In the genomic region with DNA sequence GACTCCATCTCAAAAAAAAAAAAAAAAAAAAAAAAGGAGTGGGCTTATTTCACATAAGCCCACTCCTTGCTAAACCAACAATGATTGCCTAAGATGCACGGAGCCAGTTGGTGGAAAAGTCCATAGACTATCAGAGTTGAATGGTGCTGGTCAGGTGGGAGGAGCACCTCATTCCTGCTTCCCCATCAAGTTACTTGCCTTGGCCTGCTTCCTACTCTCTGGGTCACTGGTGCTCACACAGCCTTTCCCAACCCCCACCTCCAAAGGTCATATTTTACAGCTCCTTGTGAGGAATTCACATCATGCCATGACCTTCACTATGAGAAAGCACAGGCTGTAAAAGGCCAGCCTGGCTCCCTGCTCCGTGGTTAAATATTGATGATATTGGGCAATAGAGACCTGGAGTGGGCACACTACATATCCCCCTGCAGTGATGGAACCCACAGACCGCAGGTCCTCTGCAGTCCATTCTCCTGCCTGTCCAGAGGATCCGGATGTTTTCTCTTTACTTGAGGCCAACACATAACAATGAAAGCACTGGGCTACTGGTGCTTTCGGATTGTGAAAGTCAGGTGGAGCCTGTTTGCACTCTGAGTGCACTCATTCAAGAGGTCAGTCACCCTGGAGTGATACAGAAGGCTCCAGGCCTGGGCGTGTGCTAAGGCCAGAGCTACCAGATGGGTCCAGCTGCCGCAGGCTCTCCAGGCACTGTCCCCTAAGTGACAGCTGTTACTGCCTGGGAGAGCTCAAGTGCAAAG, we compare ENCODE assay signal across 1 cellular context.
TF ChIP-seq lines count a peak whose summit lies in the region.

A gene (plus strand): TSS at position 664 of the 758 bp plus-strand sequence. CDS start 4,618 bp downstream, outside the sequence.

TF ChIP-seq in HepG2, 621 proteins besides CTCF, POLR2A, EP300 and RAD21 (continued from another document and continues in another):
- TF ChIP-seq, protein P1, sequence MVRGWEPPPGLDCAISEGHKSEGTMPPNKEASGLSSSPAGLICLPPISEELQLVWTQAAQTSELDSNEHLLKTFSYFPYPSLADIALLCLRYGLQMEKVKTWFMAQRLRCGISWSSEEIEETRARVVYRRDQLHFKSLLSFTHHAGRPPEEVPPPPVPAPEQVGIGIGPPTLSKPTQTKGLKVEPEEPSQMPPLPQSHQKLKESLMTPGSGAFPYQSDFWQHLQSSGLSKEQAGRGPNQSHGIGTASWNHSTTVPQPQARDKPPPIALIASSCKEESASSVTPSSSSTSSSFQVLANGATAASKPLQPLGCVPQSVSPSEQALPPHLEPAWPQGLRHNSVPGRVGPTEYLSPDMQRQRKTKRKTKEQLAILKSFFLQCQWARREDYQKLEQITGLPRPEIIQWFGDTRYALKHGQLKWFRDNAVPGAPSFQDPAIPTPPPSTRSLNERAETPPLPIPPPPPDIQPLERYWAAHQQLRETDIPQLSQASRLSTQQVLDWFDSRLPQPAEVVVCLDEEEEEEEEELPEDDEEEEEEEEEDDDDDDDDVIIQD (CRISPR knock-in tag; IDR thresholded peaks at IDR 0.05; ENCODE audit: low read depth) = peak; percentile 78
- 0 out of 2 replicates have a peak, but pooled peaks have one; percentile 39 for TF ChIP-seq ZNF329 (CRISPR knock-in tag; IDR thresholded peaks at IDR 0.05; ENCODE audit: low read depth)
- TF ChIP-seq, protein P2, sequence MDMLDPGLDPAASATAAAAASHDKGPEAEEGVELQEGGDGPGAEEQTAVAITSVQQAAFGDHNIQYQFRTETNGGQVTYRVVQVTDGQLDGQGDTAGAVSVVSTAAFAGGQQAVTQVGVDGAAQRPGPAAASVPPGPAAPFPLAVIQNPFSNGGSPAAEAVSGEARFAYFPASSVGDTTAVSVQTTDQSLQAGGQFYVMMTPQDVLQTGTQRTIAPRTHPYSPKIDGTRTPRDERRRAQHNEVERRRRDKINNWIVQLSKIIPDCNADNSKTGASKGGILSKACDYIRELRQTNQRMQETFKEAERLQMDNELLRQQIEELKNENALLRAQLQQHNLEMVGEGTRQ (IDR thresholded peaks at IDR 0.05; ENCODE audit: low read depth, low read length) = peak; percentile 42; the same call in 1 of the 2 replicates
- TF ChIP-seq, protein P2 (CRISPR knock-in tag; IDR thresholded peaks at IDR 0.05; ENCODE audit: borderline replicate concordance) = no peak
- TF ChIP-seq, protein P3, sequence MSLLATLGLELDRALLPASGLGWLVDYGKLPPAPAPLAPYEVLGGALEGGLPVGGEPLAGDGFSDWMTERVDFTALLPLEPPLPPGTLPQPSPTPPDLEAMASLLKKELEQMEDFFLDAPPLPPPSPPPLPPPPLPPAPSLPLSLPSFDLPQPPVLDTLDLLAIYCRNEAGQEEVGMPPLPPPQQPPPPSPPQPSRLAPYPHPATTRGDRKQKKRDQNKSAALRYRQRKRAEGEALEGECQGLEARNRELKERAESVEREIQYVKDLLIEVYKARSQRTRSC (CRISPR knock-in tag; IDR thresholded peaks at IDR 0.05; ENCODE audit: low read depth) = 0 out of 2 replicates have a peak, but pooled peaks have one; percentile 82
- TF ChIP-seq, protein P4, sequence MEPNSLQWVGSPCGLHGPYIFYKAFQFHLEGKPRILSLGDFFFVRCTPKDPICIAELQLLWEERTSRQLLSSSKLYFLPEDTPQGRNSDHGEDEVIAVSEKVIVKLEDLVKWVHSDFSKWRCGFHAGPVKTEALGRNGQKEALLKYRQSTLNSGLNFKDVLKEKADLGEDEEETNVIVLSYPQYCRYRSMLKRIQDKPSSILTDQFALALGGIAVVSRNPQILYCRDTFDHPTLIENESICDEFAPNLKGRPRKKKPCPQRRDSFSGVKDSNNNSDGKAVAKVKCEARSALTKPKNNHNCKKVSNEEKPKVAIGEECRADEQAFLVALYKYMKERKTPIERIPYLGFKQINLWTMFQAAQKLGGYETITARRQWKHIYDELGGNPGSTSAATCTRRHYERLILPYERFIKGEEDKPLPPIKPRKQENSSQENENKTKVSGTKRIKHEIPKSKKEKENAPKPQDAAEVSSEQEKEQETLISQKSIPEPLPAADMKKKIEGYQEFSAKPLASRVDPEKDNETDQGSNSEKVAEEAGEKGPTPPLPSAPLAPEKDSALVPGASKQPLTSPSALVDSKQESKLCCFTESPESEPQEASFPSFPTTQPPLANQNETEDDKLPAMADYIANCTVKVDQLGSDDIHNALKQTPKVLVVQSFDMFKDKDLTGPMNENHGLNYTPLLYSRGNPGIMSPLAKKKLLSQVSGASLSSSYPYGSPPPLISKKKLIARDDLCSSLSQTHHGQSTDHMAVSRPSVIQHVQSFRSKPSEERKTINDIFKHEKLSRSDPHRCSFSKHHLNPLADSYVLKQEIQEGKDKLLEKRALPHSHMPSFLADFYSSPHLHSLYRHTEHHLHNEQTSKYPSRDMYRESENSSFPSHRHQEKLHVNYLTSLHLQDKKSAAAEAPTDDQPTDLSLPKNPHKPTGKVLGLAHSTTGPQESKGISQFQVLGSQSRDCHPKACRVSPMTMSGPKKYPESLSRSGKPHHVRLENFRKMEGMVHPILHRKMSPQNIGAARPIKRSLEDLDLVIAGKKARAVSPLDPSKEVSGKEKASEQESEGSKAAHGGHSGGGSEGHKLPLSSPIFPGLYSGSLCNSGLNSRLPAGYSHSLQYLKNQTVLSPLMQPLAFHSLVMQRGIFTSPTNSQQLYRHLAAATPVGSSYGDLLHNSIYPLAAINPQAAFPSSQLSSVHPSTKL (CRISPR knock-in tag; IDR thresholded peaks at IDR 0.05) = peak; percentile 85
- TF ChIP-seq, protein P5, sequence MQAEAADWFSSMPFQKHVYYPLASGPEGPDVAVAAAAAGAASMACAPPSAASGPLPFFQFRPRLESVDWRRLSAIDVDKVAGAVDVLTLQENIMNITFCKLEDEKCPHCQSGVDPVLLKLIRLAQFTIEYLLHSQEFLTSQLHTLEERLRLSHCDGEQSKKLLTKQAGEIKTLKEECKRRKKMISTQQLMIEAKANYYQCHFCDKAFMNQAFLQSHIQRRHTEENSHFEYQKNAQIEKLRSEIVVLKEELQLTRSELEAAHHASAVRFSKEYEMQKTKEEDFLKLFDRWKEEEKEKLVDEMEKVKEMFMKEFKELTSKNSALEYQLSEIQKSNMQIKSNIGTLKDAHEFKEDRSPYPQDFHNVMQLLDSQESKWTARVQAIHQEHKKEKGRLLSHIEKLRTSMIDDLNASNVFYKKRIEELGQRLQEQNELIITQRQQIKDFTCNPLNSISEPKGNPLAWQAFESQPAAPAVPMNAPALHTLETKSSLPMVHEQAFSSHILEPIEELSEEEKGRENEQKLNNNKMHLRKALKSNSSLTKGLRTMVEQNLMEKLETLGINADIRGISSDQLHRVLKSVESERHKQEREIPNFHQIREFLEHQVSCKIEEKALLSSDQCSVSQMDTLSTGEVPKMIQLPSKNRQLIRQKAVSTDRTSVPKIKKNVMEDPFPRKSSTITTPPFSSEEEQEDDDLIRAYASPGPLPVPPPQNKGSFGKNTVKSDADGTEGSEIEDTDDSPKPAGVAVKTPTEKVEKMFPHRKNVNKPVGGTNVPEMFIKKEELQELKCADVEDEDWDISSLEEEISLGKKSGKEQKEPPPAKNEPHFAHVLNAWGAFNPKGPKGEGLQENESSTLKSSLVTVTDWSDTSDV (CRISPR knock-in tag; IDR thresholded peaks at IDR 0.05) = no peak
- no peak for TF ChIP-seq MAFF (IDR thresholded peaks at IDR 0.05; ENCODE audit: low read depth, low read length)
- TF ChIP-seq GTF2F1 (IDR thresholded peaks at IDR 0.05; ENCODE audit: low read length) = no peak
- no peak for TF ChIP-seq GABPA (IDR thresholded peaks at IDR 0.05; ENCODE audit: low read depth, low read length)
- peak; percentile 54; the same call in 1 of the 2 replicates for TF ChIP-seq GABPA (CRISPR knock-in tag; IDR thresholded peaks at IDR 0.05; ENCODE audit: low read depth)
- TF ChIP-seq ZNF234 (CRISPR knock-in tag; conservative IDR thresholded peaks at IDR 0.05) = no peak
- TF ChIP-seq, protein P6, sequence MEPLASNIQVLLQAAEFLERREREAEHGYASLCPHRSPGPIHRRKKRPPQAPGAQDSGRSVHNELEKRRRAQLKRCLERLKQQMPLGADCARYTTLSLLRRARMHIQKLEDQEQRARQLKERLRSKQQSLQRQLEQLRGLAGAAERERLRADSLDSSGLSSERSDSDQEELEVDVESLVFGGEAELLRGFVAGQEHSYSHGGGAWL (CRISPR knock-in tag; IDR thresholded peaks at IDR 0.05) = no peak
- TF ChIP-seq ARHGAP35 (CRISPR knock-in tag; IDR thresholded peaks at IDR 0.05; ENCODE audit: borderline replicate concordance) = peak; percentile 54; the same call in 1 of the 2 replicates
- TF ChIP-seq, protein P7, sequence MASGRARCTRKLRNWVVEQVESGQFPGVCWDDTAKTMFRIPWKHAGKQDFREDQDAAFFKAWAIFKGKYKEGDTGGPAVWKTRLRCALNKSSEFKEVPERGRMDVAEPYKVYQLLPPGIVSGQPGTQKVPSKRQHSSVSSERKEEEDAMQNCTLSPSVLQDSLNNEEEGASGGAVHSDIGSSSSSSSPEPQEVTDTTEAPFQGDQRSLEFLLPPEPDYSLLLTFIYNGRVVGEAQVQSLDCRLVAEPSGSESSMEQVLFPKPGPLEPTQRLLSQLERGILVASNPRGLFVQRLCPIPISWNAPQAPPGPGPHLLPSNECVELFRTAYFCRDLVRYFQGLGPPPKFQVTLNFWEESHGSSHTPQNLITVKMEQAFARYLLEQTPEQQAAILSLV (CRISPR knock-in tag; IDR thresholded peaks at IDR 0.05; ENCODE audit: borderline replicate concordance) = no peak; the same call in 1 of the 2 replicates
- peak; percentile 61; the same call in 1 of the 2 replicates for TF ChIP-seq KLF12 (CRISPR knock-in tag; IDR thresholded peaks at IDR 0.05; ENCODE audit: borderline replicate concordance)
- TF ChIP-seq ZNF572 (CRISPR knock-in tag; IDR thresholded peaks at IDR 0.05) = 0 out of 2 replicates have a peak, but pooled peaks have one; percentile 75
- peak; percentile 99 for TF ChIP-seq RXRA (CRISPR knock-in tag; IDR thresholded peaks at IDR 0.05)
- TF ChIP-seq, protein P8, sequence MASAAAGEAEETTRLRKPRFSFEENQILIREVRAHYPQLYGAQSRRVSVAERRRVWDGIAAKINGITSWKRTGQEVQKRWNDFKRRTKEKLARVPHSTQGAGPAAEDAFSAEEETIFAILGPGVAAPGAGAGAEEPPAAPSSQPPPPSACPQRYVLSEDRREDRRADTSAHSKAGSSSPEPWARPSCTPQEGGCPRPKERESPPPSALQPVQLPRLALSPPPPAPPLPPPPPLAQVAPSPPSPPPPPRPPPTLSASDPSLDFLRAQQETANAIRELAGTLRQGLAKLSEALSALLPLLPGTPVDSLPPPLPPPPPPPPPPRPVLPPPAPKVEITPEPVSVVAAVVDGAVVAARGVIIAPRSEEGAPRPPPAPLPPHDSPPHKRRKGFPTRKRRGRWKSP (CRISPR knock-in tag; IDR thresholded peaks at IDR 0.05) = peak; percentile 69; the same call in 1 of the 2 replicates
- TF ChIP-seq ZNF501 (CRISPR knock-in tag; IDR thresholded peaks at IDR 0.05) = no peak; the same call in none of the 2 replicates
- peak; percentile 95 for TF ChIP-seq SAP130 (CRISPR knock-in tag; IDR thresholded peaks at IDR 0.05; ENCODE audit: low read depth)
- peak; percentile 68 for TF ChIP-seq U2AF1 (optimal IDR thresholded peaks at IDR 0.05; ENCODE audit: low read depth, low read length)
- peak; percentile 74 for TF ChIP-seq MIXL1 (CRISPR knock-in tag; IDR thresholded peaks at IDR 0.05)
- no peak; the same call in 1 of the 2 replicates for TF ChIP-seq NKX3-1 (CRISPR knock-in tag; IDR thresholded peaks at IDR 0.05)
- TF ChIP-seq XBP1 (CRISPR knock-in tag; IDR thresholded peaks at IDR 0.05) = no peak; the same call in 1 of the 2 replicates
- TF ChIP-seq ZNF782 (CRISPR knock-in tag; IDR thresholded peaks at IDR 0.05; ENCODE audit: borderline replicate concordance) = no peak
- peak; percentile 86 for TF ChIP-seq ZNF772 (CRISPR knock-in tag; IDR thresholded peaks at IDR 0.05)
- TF ChIP-seq POGZ (CRISPR knock-in tag; IDR thresholded peaks at IDR 0.05) = peak; percentile 76
- TF ChIP-seq HDAC1 (CRISPR knock-in tag; IDR thresholded peaks at IDR 0.05) = peak; percentile 77
- TF ChIP-seq, protein P9, sequence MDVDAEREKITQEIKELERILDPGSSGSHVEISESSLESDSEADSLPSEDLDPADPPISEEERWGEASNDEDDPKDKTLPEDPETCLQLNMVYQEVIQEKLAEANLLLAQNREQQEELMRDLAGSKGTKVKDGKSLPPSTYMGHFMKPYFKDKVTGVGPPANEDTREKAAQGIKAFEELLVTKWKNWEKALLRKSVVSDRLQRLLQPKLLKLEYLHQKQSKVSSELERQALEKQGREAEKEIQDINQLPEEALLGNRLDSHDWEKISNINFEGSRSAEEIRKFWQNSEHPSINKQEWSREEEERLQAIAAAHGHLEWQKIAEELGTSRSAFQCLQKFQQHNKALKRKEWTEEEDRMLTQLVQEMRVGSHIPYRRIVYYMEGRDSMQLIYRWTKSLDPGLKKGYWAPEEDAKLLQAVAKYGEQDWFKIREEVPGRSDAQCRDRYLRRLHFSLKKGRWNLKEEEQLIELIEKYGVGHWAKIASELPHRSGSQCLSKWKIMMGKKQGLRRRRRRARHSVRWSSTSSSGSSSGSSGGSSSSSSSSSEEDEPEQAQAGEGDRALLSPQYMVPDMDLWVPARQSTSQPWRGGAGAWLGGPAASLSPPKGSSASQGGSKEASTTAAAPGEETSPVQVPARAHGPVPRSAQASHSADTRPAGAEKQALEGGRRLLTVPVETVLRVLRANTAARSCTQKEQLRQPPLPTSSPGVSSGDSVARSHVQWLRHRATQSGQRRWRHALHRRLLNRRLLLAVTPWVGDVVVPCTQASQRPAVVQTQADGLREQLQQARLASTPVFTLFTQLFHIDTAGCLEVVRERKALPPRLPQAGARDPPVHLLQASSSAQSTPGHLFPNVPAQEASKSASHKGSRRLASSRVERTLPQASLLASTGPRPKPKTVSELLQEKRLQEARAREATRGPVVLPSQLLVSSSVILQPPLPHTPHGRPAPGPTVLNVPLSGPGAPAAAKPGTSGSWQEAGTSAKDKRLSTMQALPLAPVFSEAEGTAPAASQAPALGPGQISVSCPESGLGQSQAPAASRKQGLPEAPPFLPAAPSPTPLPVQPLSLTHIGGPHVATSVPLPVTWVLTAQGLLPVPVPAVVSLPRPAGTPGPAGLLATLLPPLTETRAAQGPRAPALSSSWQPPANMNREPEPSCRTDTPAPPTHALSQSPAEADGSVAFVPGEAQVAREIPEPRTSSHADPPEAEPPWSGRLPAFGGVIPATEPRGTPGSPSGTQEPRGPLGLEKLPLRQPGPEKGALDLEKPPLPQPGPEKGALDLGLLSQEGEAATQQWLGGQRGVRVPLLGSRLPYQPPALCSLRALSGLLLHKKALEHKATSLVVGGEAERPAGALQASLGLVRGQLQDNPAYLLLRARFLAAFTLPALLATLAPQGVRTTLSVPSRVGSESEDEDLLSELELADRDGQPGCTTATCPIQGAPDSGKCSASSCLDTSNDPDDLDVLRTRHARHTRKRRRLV (CRISPR knock-in tag; IDR thresholded peaks at IDR 0.05) = 0 out of 2 replicates have a peak, but pooled peaks have one; percentile 81
- TF ChIP-seq, protein P10, sequence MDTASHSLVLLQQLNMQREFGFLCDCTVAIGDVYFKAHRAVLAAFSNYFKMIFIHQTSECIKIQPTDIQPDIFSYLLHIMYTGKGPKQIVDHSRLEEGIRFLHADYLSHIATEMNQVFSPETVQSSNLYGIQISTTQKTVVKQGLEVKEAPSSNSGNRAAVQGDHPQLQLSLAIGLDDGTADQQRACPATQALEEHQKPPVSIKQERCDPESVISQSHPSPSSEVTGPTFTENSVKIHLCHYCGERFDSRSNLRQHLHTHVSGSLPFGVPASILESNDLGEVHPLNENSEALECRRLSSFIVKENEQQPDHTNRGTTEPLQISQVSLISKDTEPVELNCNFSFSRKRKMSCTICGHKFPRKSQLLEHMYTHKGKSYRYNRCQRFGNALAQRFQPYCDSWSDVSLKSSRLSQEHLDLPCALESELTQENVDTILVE (CRISPR knock-in tag; IDR thresholded peaks at IDR 0.05) = peak; percentile 49; the same call in 1 of the 2 replicates
